Comparison of ENCODE assay signal across 19 cellular contexts in genomic region chr20:41716436-41716835, GRCh38.
DNase-seq lines count a peak whose midpoint lies in the region; ATAC-seq, FAIRE-seq and TF ChIP-seq lines count a peak whose summit lies in the region.
"Had no signal": no experiment of that assay in that cellular context is flagged by ENCODE, and none has a peak within 500 bp of the region (broad histone marks: within the 10 kb centered on the region; RNA-seq: fewer than 3 reads in every experiment).

No MANE protein-coding gene starts in this region.

- H3K27me3 ChIP-seq in MG63, result no peaks in the 10 kb centered on the region; the same call in 1 of the 2 replicates
- H3K27me3 ChIP-seq: Peyer's patch had no signal

- peak; percentile 79 for ATAC-seq in esophagus mucosa
- ATAC-seq in HG02642 (IDR thresholded peaks at IDR 0.05; ENCODE audit: poor library complexity, unreplicated experiment), result no peak
- ATAC-seq in effector memory CD8-positive, alpha-beta T cell (replicated peaks), result no peak
- ATAC-seq: HCT116 had no signal

- H3K4me1 Mint-ChIP-seq in effector memory CD8-positive, alpha-beta T cell (ENCODE audit: low read depth in 2 of 2), result no peaks in the 10 kb centered on the region

- FAIRE-seq in GM12891 (lab: Jason Lieb, UNC), result no peak
- FAIRE-seq: G401.6 had no signal

- H3K4me3 ChIP-seq in MG63, result no peak overlapping the region
- H3K4me3 ChIP-seq: Peyer's patch had no signal

- DNase-seq in ELR (ENCODE audit: low read depth) (peak; percentile 25), MG63 (peak; percentile 91), iris pigment epithelial cell (ENCODE audit: low read depth) (peak; percentile 10), activated gamma-delta T cell treated with Interleukin-2 at 50 U/mL for 16 hours (no peak), GM12891 (ENCODE audit: insufficient read length, low spot score) (no peak)
- DNase-seq in effector memory CD8-positive, alpha-beta T cell, result no peak
- DNase-seq: AML-193; DMS79; NCI-H1092; NCI-H1694; NCI-H2081 treated with DMSO at 0.1 percent for 48 hours; NCI-H446 treated with DMSO at 0.1 percent for 48 hours; NK-92 treated with Interleukin-12 subunit alpha and Interleukin-12 subunit beta, amount 100 ng/mL, for 24 hours; Peyer's patch; Right ventricle myocardium superior had no signal

- H3K27me3 Mint-ChIP-seq in effector memory CD8-positive, alpha-beta T cell, result peaks cover 45 to 47% of the 10 kb centered on the region in 2 donors

- H3K27ac Mint-ChIP-seq in effector memory CD8-positive, alpha-beta T cell, result no peak overlapping the region

- no peaks in the 10 kb centered on the region for H3K9me3 Mint-ChIP-seq in effector memory CD8-positive, alpha-beta T cell

- H3K4me3 Mint-ChIP-seq in effector memory CD8-positive, alpha-beta T cell, result no peak overlapping the region

- TF ChIP-seq POLR2A in GM12891 (IDR thresholded peaks at IDR 0.05; ENCODE audit: low read depth, low read length), result no peak

- peaks cover 3% of the 10 kb centered on the region; the same call in 1 of the 2 replicates for H3K9me3 ChIP-seq in MG63
- H3K9me3 ChIP-seq: Peyer's patch had no signal

- no peaks in the 10 kb centered on the region for H3K36me3 Mint-ChIP-seq in effector memory CD8-positive, alpha-beta T cell (ENCODE audit: insufficient read depth)

- no peaks in the 10 kb centered on the region for H3K36me3 ChIP-seq in MG63
- H3K36me3 ChIP-seq: Peyer's patch had no signal

TF ChIP-seq in GM12891, 5 proteins besides CTCF, POLR2A, EP300 and RAD21:
- no peak for TF ChIP-seq POLR2AphosphoS5 (IDR thresholded peaks at IDR 0.05; ENCODE audit: low read depth, low read length)
- no peak for TF ChIP-seq TAF1 (IDR thresholded peaks at IDR 0.05; ENCODE audit: low read depth, low read length)
- TF ChIP-seq PAX5 (IDR thresholded peaks at IDR 0.05; ENCODE audit: insufficient read depth, low read length, severe bottlenecking), result no peak
- TF ChIP-seq POU2F2 (IDR thresholded peaks at IDR 0.05; ENCODE audit: low read depth, low read length), result no peak
- TF ChIP-seq SPI1 (IDR thresholded peaks at IDR 0.05; ENCODE audit: low read depth, low read length), result no peak

Comparison
In these comparisons a context has a peak if more than half of its experiments do, and no peak if none do; other contexts are left out.
1. DNase-seq: peak in ELR (single experiment), MG63 (single experiment) and iris pigment epithelial cell (single experiment); none in activated gamma-delta T cell treated with Interleukin-2 at 50 U/mL for 16 hours (single experiment), GM12891 (single experiment) and effector memory CD8-positive, alpha-beta T cell (0 of 3).